In the genomic region with DNA sequence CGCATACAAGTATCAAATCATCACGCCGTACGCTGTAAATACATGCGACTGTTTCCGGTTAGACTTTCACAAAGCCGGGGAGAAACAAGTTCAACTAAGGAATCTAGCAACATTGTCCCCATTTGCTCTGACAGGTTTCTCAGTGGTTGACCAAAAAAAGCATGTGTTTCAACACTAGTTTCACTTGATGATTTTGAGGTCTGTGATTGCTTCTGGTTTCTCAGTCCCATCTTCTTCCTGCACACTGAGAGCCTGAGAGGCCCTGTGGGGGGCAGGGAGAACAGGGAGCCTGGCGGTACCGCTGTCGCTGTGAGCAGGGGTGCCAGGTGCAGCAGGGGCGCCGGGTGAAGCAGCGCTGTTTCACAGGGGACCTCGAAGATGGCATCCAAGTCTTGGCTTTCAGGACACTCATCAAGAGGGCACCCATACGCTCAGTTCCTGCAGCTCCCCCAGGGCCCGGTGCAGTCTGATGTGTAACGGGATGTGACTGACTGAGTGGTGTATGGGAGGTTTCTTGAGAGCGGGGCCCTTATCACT, we compare ENCODE assay signal across 14 cellular contexts.
DNase-seq lines count a peak whose midpoint lies in the region; TF ChIP-seq lines count a peak whose summit lies in the region.
"Had no signal": no experiment of that assay in that cellular context is flagged by ENCODE, and none has a peak within 500 bp of the region (broad histone marks: within the 10 kb centered on the region; RNA-seq: fewer than 3 reads in every experiment).

No MANE protein-coding gene starts in this region.

- no peak for TF ChIP-seq CTCF in nephron progenitor cell (IDR thresholded peaks at IDR 0.05)

- peak overlapping the region; percentile 5 for H3K27ac Mint-ChIP-seq in activated CD4-positive, alpha-beta T cell treated with anti-CD3 and anti-CD28 coated beads, Interleukin-2, amount 10 ng/mL, durations not matched to agents 24 days and 14 days
- H3K27ac Mint-ChIP-seq in nephron progenitor cell, result peak overlapping the region; percentile 8

- H3K4me1 Mint-ChIP-seq in activated CD4-positive, alpha-beta T cell treated with anti-CD3 and anti-CD28 coated beads, Interleukin-2, amount 10 ng/mL, durations not matched to agents 24 days and 14 days, result peaks cover 12% of the 10 kb centered on the region
- H3K4me1 Mint-ChIP-seq in nephron progenitor cell, result peaks cover 30% of the 10 kb centered on the region

- DNase-seq in activated CD4-positive, alpha-beta T cell treated with anti-CD3 and anti-CD28 coated beads, Interleukin-2, amount 10 ng/mL, durations not matched to agents 24 days and 14 days, result peak; percentile 63
- DNase-seq in activated CD4-positive, alpha-beta T cell treated with anti-CD3 and anti-CD28 coated beads, Interleukin-2, amount 50 U/mL, for 1 hour, result no peak
- DNase-seq in activated T-cell treated with anti-CD3 and anti-CD28 coated beads, Interleukin-2, amount 50 U/mL, for 48 hours, result peak; percentile 46 to 48
- DNase-seq in nephron progenitor cell (no peak), NCI-H2227 (lab: John Stamatoyannopoulos, UW; ENCODE audit: unreplicated experiment) (no peak), NCI-H82 (lab: John Stamatoyannopoulos, UW) (no peak), HK-2 (ENCODE audit: unreplicated experiment) (no peak)
- DNase-seq: GF-D8, hypothalamus, IMR-90, NCI-H146, NCI-H748 treated with DMSO at 0.1 percent for 48 hours had no signal

- no peak overlapping the region for H3K4me3 Mint-ChIP-seq in activated CD4-positive, alpha-beta T cell treated with anti-CD3 and anti-CD28 coated beads, Interleukin-2, amount 10 ng/mL, durations not matched to agents 24 days and 14 days
- H3K4me3 Mint-ChIP-seq in nephron progenitor cell, result no peak overlapping the region

- H3K9me3 Mint-ChIP-seq in activated CD4-positive, alpha-beta T cell treated with anti-CD3 and anti-CD28 coated beads, Interleukin-2, amount 10 ng/mL, durations not matched to agents 24 days and 14 days, result no peaks in the 10 kb centered on the region
- H3K9me3 Mint-ChIP-seq in nephron progenitor cell, result no peaks in the 10 kb centered on the region

- intact Hi-C loops in activated CD4-positive, alpha-beta T cell treated with anti-CD3 and anti-CD28 coated beads, Interleukin-2, amount 10 ng/mL, durations not matched to agents 24 days and 14 days (cut with micrococcal nuclease), result no loop called here

- no peaks in the 10 kb centered on the region for H3K27me3 Mint-ChIP-seq in activated CD4-positive, alpha-beta T cell treated with anti-CD3 and anti-CD28 coated beads, Interleukin-2, amount 10 ng/mL, durations not matched to agents 24 days and 14 days
- H3K27me3 Mint-ChIP-seq in nephron progenitor cell (ENCODE audit: low read depth, poor library complexity), result peaks cover 3% of the 10 kb centered on the region

- H3K9me3 ChIP-seq in KOPT-K1 (ENCODE audit: insufficient read depth, low read length, poor library complexity, severe bottlenecking), result no peaks in the 10 kb centered on the region
- H3K9me3 ChIP-seq: right atrium auricular region had no signal

- H3K27ac ChIP-seq in KOPT-K1 (ENCODE audit: low read depth, low read length, poor library complexity, severe bottlenecking), result peak overlapping the region; percentile 5
- H3K27ac ChIP-seq: right atrium auricular region had no signal

- peaks cover 98% of the 10 kb centered on the region for H3K36me3 ChIP-seq in KOPT-K1 (ENCODE audit: insufficient read depth, low read length)
- H3K36me3 ChIP-seq: right atrium auricular region had no signal

- peaks cover 14% of the 10 kb centered on the region for H3K36me3 Mint-ChIP-seq in activated CD4-positive, alpha-beta T cell treated with anti-CD3 and anti-CD28 coated beads, Interleukin-2, amount 10 ng/mL, durations not matched to agents 24 days and 14 days (ENCODE audit: low read depth)
- H3K36me3 Mint-ChIP-seq in nephron progenitor cell (ENCODE audit: low read depth), result peaks cover 30% of the 10 kb centered on the region

Comparison
In these comparisons a context has a peak if more than half of its experiments do, and no peak if none do; other contexts are left out.
1. DNase-seq: peak in activated CD4-positive, alpha-beta T cell treated with anti-CD3 and anti-CD28 coated beads, Interleukin-2, amount 10 ng/mL, durations not matched to agents 24 days and 14 days (single experiment) and activated T-cell treated with anti-CD3 and anti-CD28 coated beads, Interleukin-2, amount 50 U/mL, for 48 hours (2 of 2); none in activated CD4-positive, alpha-beta T cell treated with anti-CD3 and anti-CD28 coated beads, Interleukin-2, amount 50 U/mL, for 1 hour (single experiment), nephron progenitor cell (single experiment), NCI-H2227 (single experiment), NCI-H82 (single experiment) and HK-2 (single experiment).